In genomic region chr22:29259253-29259899, GRCh38 we compare ENCODE assay signal across 15 cellular contexts. TPM values are rescaled to one million over a fixed set of nuclear protein-coding genes. Genes with fewer than 3 reads are reported as not detected.
A peak's percentile ranks its signal among the peaks of the same experiment; 100 is the strongest.
DNase-seq lines count a peak whose midpoint lies in the region; ATAC-seq and TF ChIP-seq lines count a peak whose summit lies in the region.
"Had no signal": no experiment of that assay in that cellular context is flagged by ENCODE, and none has a peak within 500 bp of the region (broad histone marks: within the 10 kb centered on the region; RNA-seq: fewer than 3 reads in every experiment).

No MANE protein-coding gene starts in this region.

- H2AFZ ChIP-seq in GM23338: no peak overlapping the region

- H3K9me3 ChIP-seq in transverse colon: no peaks in the 10 kb centered on the region
- H3K9me3 ChIP-seq: ascending aorta had no signal

- no peak overlapping the region for H3K4me2 ChIP-seq in GM23338

- TF ChIP-seq CTCF in 22Rv1 (IDR thresholded peaks at IDR 0.05): 0 out of 2 replicates have a peak, but pooled peaks have one; percentile 4
- peak; percentile 41 to 49 for TF ChIP-seq CTCF in GM23338 (conservative IDR thresholded peaks at IDR 0.05; ENCODE audit: low read depth in 2 of 2)
- TF ChIP-seq CTCF in fibroblast of villous mesenchyme (IDR thresholded peaks at IDR 0.05; ENCODE audit: insufficient read depth, low read depth, low read length): peak; percentile 4
- no peak for TF ChIP-seq CTCF in transverse colon (IDR thresholded peaks at IDR 0.05)

- no peaks in the 10 kb centered on the region for H3F3A ChIP-seq in GM23338 (replicated peaks; ENCODE audit: low read depth)

- no peaks in the 10 kb centered on the region for H3K9me3 Mint-ChIP-seq in GM23338
- H3K9me3 Mint-ChIP-seq: activated T-helper 17 cell treated with anti-CD3 and anti-CD28 coated beads, Interleukin-2, amount 50 U/mL, for 72 hours had no signal

- WGBS in transverse colon (ENCODE audit: low coverage in 1 of 2), 2 donors: 77 to 80% methylated on average over 3 to 10 of the region's 11 CpGs

- H3K4me3 ChIP-seq in GM23338 (no peak overlapping the region), fibroblast of villous mesenchyme (ENCODE audit: low read depth, low read length) (no peak overlapping the region), transverse colon (no peak overlapping the region)
- H3K4me3 ChIP-seq: ascending aorta had no signal

- no peaks in the 10 kb centered on the region for H3K9me2 ChIP-seq in GM23338 (ENCODE audit: insufficient read depth)

- H3K27me3 ChIP-seq in GM23338 (ENCODE audit: insufficient read depth) (no peaks in the 10 kb centered on the region), transverse colon (no peaks in the 10 kb centered on the region)
- H3K27me3 ChIP-seq: ascending aorta had no signal

- peak; percentile 80 for ATAC-seq in GM23338
- ATAC-seq in SK-N-SH treated with all-trans-retinoic acid at 6 μM for 48 hours: peak; percentile 45
- ATAC-seq in GM18873 (IDR thresholded peaks at IDR 0.05; ENCODE audit: low FRiP score, unreplicated experiment): no peak
- ATAC-seq: activated T-helper 17 cell treated with anti-CD3 and anti-CD28 coated beads, Interleukin-2, amount 50 U/mL, for 72 hours had no signal

- intact Hi-C loops in transverse colon (cut with DNase I; ENCODE audit: low total_unique reads): no loop called here

- TF ChIP-seq EP300 in transverse colon (IDR thresholded peaks at IDR 0.05; ENCODE audit: low read depth): no peak

- H3K36me3 ChIP-seq in GM23338 (ENCODE audit: insufficient read depth) (no peaks in the 10 kb centered on the region), transverse colon (no peaks in the 10 kb centered on the region)

- H3K36me3 Mint-ChIP-seq in GM23338 (ENCODE audit: low read depth): peaks cover 17% of the 10 kb centered on the region

- no peak overlapping the region for H3K4me3 Mint-ChIP-seq in GM23338
- H3K4me3 Mint-ChIP-seq: activated T-helper 17 cell treated with anti-CD3 and anti-CD28 coated beads, Interleukin-2, amount 50 U/mL, for 72 hours had no signal

- H4K20me1 ChIP-seq in GM23338 (replicated peaks; ENCODE audit: insufficient read depth): no peaks in the 10 kb centered on the region; the same call in 1 of the 2 replicates

- H3K4me1 ChIP-seq in GM23338 (ENCODE audit: insufficient read depth) (0 out of 2 replicates have a peak, but pooled peaks cover 5% of the 10 kb centered on the region), transverse colon (no peaks in the 10 kb centered on the region)
- H3K4me1 ChIP-seq: ascending aorta had no signal

- TF ChIP-seq POLR2A in transverse colon (IDR thresholded peaks at IDR 0.05): no peak

- in situ Hi-C loops in transverse colon (cut with MboI; ENCODE audit: low pct_ligation_motif_present in 1 of 4, low pct_unique_long_range_greater_than_20kb in 1 of 4, low sequenced_read_pairs in 3 of 4): no loop called here

- no peaks in the 10 kb centered on the region for H3K79me2 ChIP-seq in GM23338 (replicated peaks; ENCODE audit: insufficient read depth)

- DNase-seq in GM23338 (ENCODE audit: low spot score) (peak; percentile 68), fibroblast of villous mesenchyme (ENCODE audit: low read depth) (no peak), transverse colon (no peak), SW480 (ENCODE audit: low spot score) (no peak)
- no peak for DNase-seq in activated naive CD4-positive, alpha-beta T cell (lab: John Stamatoyannopoulos, UW)
- DNase-seq: activated CD4-positive, alpha-beta T cell treated with anti-CD3 and anti-CD28 coated beads, Interleukin-2, amount 50 U/mL, for 48 hours; mesenchymal stem cell; NCI-H446; occipital lobe; small intestine had no signal

- no peak overlapping the region for H3K27ac Mint-ChIP-seq in GM23338
- H3K27ac Mint-ChIP-seq: activated T-helper 17 cell treated with anti-CD3 and anti-CD28 coated beads, Interleukin-2, amount 50 U/mL, for 72 hours had no signal

- H3K27ac ChIP-seq in 22Rv1: no peak overlapping the region
- H3K27ac ChIP-seq in GM23338 (ENCODE audit: low read depth): no peak overlapping the region
- no peak overlapping the region for H3K27ac ChIP-seq in transverse colon
- H3K27ac ChIP-seq: ascending aorta had no signal

- H3K27me3 Mint-ChIP-seq in GM23338 (ENCODE audit: insufficient read depth, low read depth, poor library complexity): peaks cover 13% of the 10 kb centered on the region
- H3K27me3 Mint-ChIP-seq: activated T-helper 17 cell treated with anti-CD3 and anti-CD28 coated beads, Interleukin-2, amount 50 U/mL, for 72 hours had no signal

- no peaks in the 10 kb centered on the region; the same call in 2 of the 3 replicates for H3K4me1 Mint-ChIP-seq in GM23338
- H3K4me1 Mint-ChIP-seq: activated T-helper 17 cell treated with anti-CD3 and anti-CD28 coated beads, Interleukin-2, amount 50 U/mL, for 72 hours had no signal

TF ChIP-seq in GM23338, 12 proteins besides CTCF, POLR2A, EP300 and RAD21 (continues in another document):
- TF ChIP-seq CREB1 (CRISPR knock-in tag; IDR thresholded peaks at IDR 0.05; ENCODE audit: low read depth) (no peak), EZH2phosphoT487 (IDR thresholded peaks at IDR 0.05; ENCODE audit: unreplicated experiment) (no peak), ZNF331 (CRISPR knock-in tag; IDR thresholded peaks at IDR 0.05; ENCODE audit: low read depth) (no peak)

TF ChIP-seq in SK-N-SH treated with all-trans-retinoic acid at 6 μM for 48 hours, 23 proteins besides CTCF, POLR2A, EP300 and RAD21 (continues in another document):
- TF ChIP-seq CSRNP3 (CRISPR knock-in tag; IDR thresholded peaks at IDR 0.05) (no peak), TSHZ2 (CRISPR knock-in tag; IDR thresholded peaks at IDR 0.05) (no peak), ZNF8 (CRISPR knock-in tag; IDR thresholded peaks at IDR 0.05) (no peak), ZC3H10 (CRISPR knock-in tag; IDR thresholded peaks at IDR 0.05) (no peak), PPARA (CRISPR knock-in tag; IDR thresholded peaks at IDR 0.05; ENCODE audit: borderline replicate concordance) (no peak), ISL1 (CRISPR knock-in tag; IDR thresholded peaks at IDR 0.05) (no peak)

RNA-seq across cellular contexts. Expression of gene RHBDD3, which starts 8.4 kb away (rescaled TPM):
- 95.6 and 115 TPM in 2 replicates for total RNA-seq in GM23338 (2014; rRNA removed; shearing (Covaris generic))
- 55.0 and 60.3 TPM in 2 replicates for polyA plus RNA-seq in GM23338 (2016; fragmentation: Nextera tagmentation; extraction: Ambion mirVana)
- 22.9 and 24.5 TPM in 2 replicates for total RNA-seq in fibroblast of villous mesenchyme
- 100 to 1,000 TPM in 1 of 4 donors, 10 to 100 TPM in 3; 20.9 to 131 (median 31.5) TPM for total RNA-seq in transverse colon

RNA-seq across cellular contexts. Expression of gene EWSR1, which starts 8.7 kb away (rescaled TPM):
- total RNA-seq in GM23338 (2014; rRNA removed; shearing (Covaris generic)): 390 and 427 TPM in 2 replicates
- polyA plus RNA-seq in GM23338 (2016; fragmentation: Nextera tagmentation; extraction: Ambion mirVana): 382 and 391 TPM in 2 replicates
- 159 and 207 TPM in 2 replicates for total RNA-seq in fibroblast of villous mesenchyme
- 100 to 1,000 TPM; 196 to 318 (median 205) TPM for total RNA-seq in transverse colon

RNA-seq across cellular contexts. Expression of gene GAS2L1, which starts 47.1 kb away (rescaled TPM):
- total RNA-seq in GM23338 (2014; rRNA removed; shearing (Covaris generic)): 4.9 and 9.5 TPM in 2 replicates
- polyA plus RNA-seq in GM23338 (2016; fragmentation: Nextera tagmentation; extraction: Ambion mirVana): 3.7 and 5.2 TPM in 2 replicates
- 16.4 and 18.4 TPM in 2 replicates for total RNA-seq in fibroblast of villous mesenchyme
- total RNA-seq in transverse colon: 10 to 100 TPM; 21.1 to 81.0 (median 43.6) TPM

RNA-seq across cellular contexts. Expression of gene EMID1, which starts 53.7 kb away (rescaled TPM):
- 13.2 and 13.4 TPM in 2 replicates for total RNA-seq in GM23338 (2014; rRNA removed; shearing (Covaris generic))
- polyA plus RNA-seq in GM23338 (2016; fragmentation: Nextera tagmentation; extraction: Ambion mirVana): 3.0 and 3.5 TPM in 2 replicates
- total RNA-seq in fibroblast of villous mesenchyme (under 0.01 and 0.32 TPM in 2 replicates), transverse colon (10 to 100 TPM in 1 of 4 donors, 1 to 10 TPM in 1, under 1 TPM in 1, not detected in 1; 0.68 to 53.9 (median 1.9) TPM)
- total RNA-seq: activated T-helper 17 cell treated with anti-CD3 and anti-CD28 coated beads, Interleukin-2, amount 50 U/mL, for 72 hours had no signal

RNA-seq across cellular contexts. Expression of gene RASL10A, which starts 56.1 kb away (rescaled TPM):
- total RNA-seq in GM23338 (2014; rRNA removed; shearing (Covaris generic)): 0.54 and 3.0 TPM in 2 replicates
- 0.99 and 1.6 TPM in 2 replicates for polyA plus RNA-seq in GM23338 (2016; fragmentation: Nextera tagmentation; extraction: Ambion mirVana)
- total RNA-seq in fibroblast of villous mesenchyme: 0.86 TPM in 1 of 2 replicates, not detected in the other
- total RNA-seq in transverse colon: 1 to 10 TPM in 3 of 4 donors, not detected in 1; 1.2 to 5.0 (median 2.4) TPM
- total RNA-seq: ascending aorta had no signal

Comparison
In these comparisons a context has a peak if more than half of its experiments do, and no peak if none do; other contexts are left out.
1. CTCF ChIP-seq: peak in 22Rv1 (single experiment), GM23338 (2 of 2) and fibroblast of villous mesenchyme (single experiment); none in transverse colon (0 of 5).